In genomic region chr14:23140389-23140788, GRCh38 we compare ENCODE assay signal across 23 cellular contexts.
DNase-seq lines count a peak whose midpoint lies in the region; ATAC-seq and TF ChIP-seq lines count a peak whose summit lies in the region.
"Had no signal": no experiment of that assay in that cellular context is flagged by ENCODE, and none has a peak within 500 bp of the region (broad histone marks: within the 10 kb centered on the region; RNA-seq: fewer than 3 reads in every experiment).

No MANE protein-coding gene starts in this region.

- no peak overlapping the region for H3K4me2 ChIP-seq in parathyroid adenoma (ENCODE audit: low read length)
- H3K4me2 ChIP-seq: BLaER1 treated with 17β-estradiol and CSF1 and Interleukin-3, amounts not matched to agents 10 nM and 100 nM; KMS-11 had no signal

- no peak overlapping the region for H2AFZ ChIP-seq in parathyroid adenoma

- H3K4me3 ChIP-seq in WERI-Rb-1 (ENCODE audit: low read depth, low read length): no peak overlapping the region
- no peak overlapping the region for H3K4me3 ChIP-seq in parathyroid adenoma (ENCODE audit: low read depth, low read length)
- H3K4me3 ChIP-seq in stomach smooth muscle (ENCODE audit: low read length in 2 of 2): peak overlapping the region in 1 of 2 donors; percentile 8
- H3K4me3 ChIP-seq: BLaER1 treated with 17β-estradiol and CSF1 and Interleukin-3, amounts not matched to agents 10 nM and 100 nM had no signal

- peaks cover 27% of the 10 kb centered on the region for H3K27me3 ChIP-seq in WERI-Rb-1 (ENCODE audit: insufficient read depth, low read depth, severe bottlenecking)
- H3K27me3 ChIP-seq in parathyroid adenoma (ENCODE audit: control insufficient read depth, insufficient read depth, low read length): no peaks in the 10 kb centered on the region
- no peaks in the 10 kb centered on the region for H3K27me3 ChIP-seq in stomach smooth muscle (ENCODE audit: control insufficient read depth in 1 of 2, insufficient read depth in 2 of 2, low read length in 2 of 2)
- H3K27me3 ChIP-seq: BLaER1 treated with 17β-estradiol and CSF1 and Interleukin-3, amounts not matched to agents 10 nM and 100 nM had no signal

- H3K9ac ChIP-seq in parathyroid adenoma: no peak overlapping the region
- H3K9ac ChIP-seq in stomach smooth muscle (ENCODE audit: low read length in 2 of 2): peak overlapping the region; percentile 2 to 36
- H3K9ac ChIP-seq: BLaER1 treated with 17β-estradiol and CSF1 and Interleukin-3, amounts not matched to agents 10 nM and 100 nM; KMS-11 had no signal

- TF ChIP-seq CTCF in WERI-Rb-1 (IDR thresholded peaks at IDR 0.05; ENCODE audit: low read depth, low read length) (peak; percentile 47; the same call in 1 of the 2 replicates), parathyroid adenoma (IDR thresholded peaks at IDR 0.05) (no peak)

- H3K9me3 ChIP-seq in WERI-Rb-1 (ENCODE audit: severe bottlenecking) (no peaks in the 10 kb centered on the region), parathyroid adenoma (ENCODE audit: control insufficient read depth, low read length) (no peaks in the 10 kb centered on the region), stomach smooth muscle (ENCODE audit: control insufficient read depth in 2 of 2, low read length in 2 of 2) (no peaks in the 10 kb centered on the region)
- H3K9me3 ChIP-seq: BLaER1 treated with 17β-estradiol and CSF1 and Interleukin-3, amounts not matched to agents 10 nM and 100 nM; Caco-2 had no signal

- H3K36me3 ChIP-seq in WERI-Rb-1: no peaks in the 10 kb centered on the region
- H3K36me3 ChIP-seq in parathyroid adenoma (ENCODE audit: control insufficient read depth, insufficient read depth, low read length): no peaks in the 10 kb centered on the region
- H3K36me3 ChIP-seq in stomach smooth muscle (ENCODE audit: control insufficient read depth in 2 of 2, insufficient read depth in 2 of 2, low read length in 2 of 2): peaks cover 0 to 15% of the 10 kb centered on the region in 2 donors

- H3K4me1 ChIP-seq in parathyroid adenoma (peaks cover 26% of the 10 kb centered on the region), stomach smooth muscle (ENCODE audit: control insufficient read depth, insufficient read depth, low read length) (peaks cover 54% of the 10 kb centered on the region)

- ATAC-seq in HG03095 (IDR thresholded peaks at IDR 0.05; ENCODE audit: unreplicated experiment): no peak
- ATAC-seq: Panc1 had no signal

- H3K79me2 ChIP-seq in parathyroid adenoma: peaks cover 11% of the 10 kb centered on the region

- no peak for DNase-seq in WERI-Rb-1
- DNase-seq in islet precursor cell: peak; percentile 43
- no peak for DNase-seq in AG08396 (ENCODE audit: low spot score)
- no peak for DNase-seq in SKM-1 (lab: John Stamatoyannopoulos, UW; ENCODE audit: unreplicated experiment)
- no peak for DNase-seq in putamen (ENCODE audit: low spot score)
- DNase-seq: ACHN; Caco-2; CD4-positive, alpha-beta memory T cell; DMS 273 treated with DMSO at 0.1 percent for 48 hours; DMS79 treated with DMSO at 0.1 percent for 48 hours; H9; IMR-90; NCI-H1105; NCI-H2081; NCI-H2171; NCI-H524 treated with DMSO at 0.1 percent for 48 hours; NCI-H82 had no signal

- H3K27ac ChIP-seq in WERI-Rb-1: no peak overlapping the region
- peak overlapping the region; percentile 40 for H3K27ac ChIP-seq in parathyroid adenoma
- peak overlapping the region; percentile 91 for H3K27ac ChIP-seq in stomach smooth muscle (ENCODE audit: low read length)
- H3K27ac ChIP-seq: BLaER1 treated with 17β-estradiol and CSF1 and Interleukin-3, amounts not matched to agents 10 nM and 100 nM; KMS-11 had no signal
